ENCODE assay signal across 8 cellular contexts in genomic region chr9:91775011-91775707, GRCh38.
DNase-seq lines count a peak whose midpoint lies in the region; ATAC-seq and TF ChIP-seq lines count a peak whose summit lies in the region.

No MANE protein-coding gene starts in this region.

- H3K4me2 ChIP-seq in DND-41 (ENCODE audit: insufficient read depth, low read length) = no peak overlapping the region
- H3K4me2 ChIP-seq in PC-3 (ENCODE audit: low read length) = no peak overlapping the region
- H3K4me2 ChIP-seq in osteoblast (ENCODE audit: insufficient read depth, low read length) = no peak overlapping the region

- H3K27me3 ChIP-seq in DND-41 (ENCODE audit: insufficient read depth, low read length, poor library complexity) = peaks cover 14% of the 10 kb centered on the region
- H3K27me3 ChIP-seq in PC-3 (ENCODE audit: low read length) = peaks cover 57% of the 10 kb centered on the region
- peaks cover 38% of the 10 kb centered on the region for H3K27me3 ChIP-seq in osteoblast (ENCODE audit: insufficient read depth, low read length)

- H2AFZ ChIP-seq in DND-41 (ENCODE audit: low read depth, low read length) (no peak overlapping the region), PC-3 (ENCODE audit: low read length) (no peak overlapping the region), osteoblast (ENCODE audit: low read length) (no peak overlapping the region)

- H3K36me3 ChIP-seq in DND-41 (ENCODE audit: insufficient read depth, low read length) = no peaks in the 10 kb centered on the region
- no peaks in the 10 kb centered on the region for H3K36me3 ChIP-seq in PC-3 (ENCODE audit: low read depth, low read length)
- no peaks in the 10 kb centered on the region for H3K36me3 ChIP-seq in osteoblast (ENCODE audit: insufficient read depth, low read length)

- H3K4me1 Mint-ChIP-seq in type B pancreatic cell (ENCODE audit: unreplicated experiment) = peaks cover 65% of the 10 kb centered on the region

- H3K9ac ChIP-seq in DND-41 (ENCODE audit: low read depth, low read length) (no peak overlapping the region), PC-3 (ENCODE audit: low read length) (no peak overlapping the region)

- H3K9me2 ChIP-seq in PC-3 (replicated peaks; ENCODE audit: low read length) = no peaks in the 10 kb centered on the region

- H3K4me1 ChIP-seq in DND-41 (ENCODE audit: insufficient read depth, low read length) (no peaks in the 10 kb centered on the region), PC-3 (ENCODE audit: insufficient read depth, low read length) (no peaks in the 10 kb centered on the region), osteoblast (ENCODE audit: insufficient read depth, low read length) (peaks cover 37% of the 10 kb centered on the region)

- no TSS peak for BruUV-seq in PC-3 (replicated peaks; lab: Mats Ljungman, UMichigan)

- no peaks in the 10 kb centered on the region for H3K36me3 Mint-ChIP-seq in type B pancreatic cell

- CTCF ChIA-PET in PC-3 (lab: Charles Lee) = no interaction called here

- intact Hi-C loops in PC-3 (cut with micrococcal nuclease) = loop anchor here (10.0 kb wide), 1 partner anchor 90 kb away; no protein-coding TSS in a partner anchor

- H3K27ac Mint-ChIP-seq in type B pancreatic cell = peak overlapping the region; percentile 35

- no peaks in the 10 kb centered on the region for H3F3A ChIP-seq in PC-3 (ENCODE audit: low read length, unreplicated experiment)

- H3K9me3 Mint-ChIP-seq in type B pancreatic cell = no peaks in the 10 kb centered on the region

- TF ChIP-seq CTCF in DND-41 (IDR thresholded peaks at IDR 0.05; ENCODE audit: borderline replicate concordance, extremely low read depth, low read length, poor library complexity, severe bottlenecking) (peak; percentile 86), PC-3 (conservative IDR thresholded peaks at IDR 0.05; ENCODE audit: low read depth, low read length) (peak; percentile 82), fibroblast of pulmonary artery (IDR thresholded peaks at IDR 0.05; ENCODE audit: low read length, missing control alignments) (peak; percentile 84), osteoblast (IDR thresholded peaks at IDR 0.05; ENCODE audit: extremely low read depth, low read depth, low read length) (peak; percentile 80), type B pancreatic cell (conservative IDR thresholded peaks at IDR 0.05) (peak; percentile 88)

- H3K27ac ChIP-seq in DND-41 (ENCODE audit: low read length) (no peak overlapping the region), PC-3 (ENCODE audit: low read length) (no peak overlapping the region), osteoblast (ENCODE audit: low read depth, low read length) (no peak overlapping the region)

- H3K4me3 ChIP-seq in DND-41 (ENCODE audit: low read depth in 1 of 2, low read length in 2 of 2) = no peak overlapping the region
- no peak overlapping the region for H3K4me3 ChIP-seq in PC-3 (ENCODE audit: low read length)
- no peak overlapping the region for H3K4me3 ChIP-seq in fibroblast of pulmonary artery (replicated peaks; ENCODE audit: low read depth, low read length)
- H3K4me3 ChIP-seq in osteoblast (ENCODE audit: insufficient read depth, low read length) = no peak overlapping the region

- no peaks in the 10 kb centered on the region for H3K9me3 ChIP-seq in DND-41 (ENCODE audit: insufficient read depth, low read length, severe bottlenecking)
- H3K9me3 ChIP-seq in PC-3 (ENCODE audit: low read length) = no peaks in the 10 kb centered on the region
- H3K9me3 ChIP-seq in osteoblast (ENCODE audit: low read depth, low read length) = no peaks in the 10 kb centered on the region

- peak; percentile 81 for ATAC-seq in DND-41 (ENCODE audit: insufficient read depth, low read depth)
- peak; percentile 49 for ATAC-seq in HG03108 (IDR thresholded peaks at IDR 0.05; ENCODE audit: unreplicated experiment)
- ATAC-seq in PC-3 = peak; percentile 73

- H3K79me2 ChIP-seq in DND-41 (ENCODE audit: insufficient read depth, low read length) (no peaks in the 10 kb centered on the region), PC-3 (ENCODE audit: low read length) (no peaks in the 10 kb centered on the region), osteoblast (ENCODE audit: insufficient read depth, low read length) (no peaks in the 10 kb centered on the region)

- no peaks in the 10 kb centered on the region for H4K20me1 ChIP-seq in DND-41 (ENCODE audit: insufficient read depth, low read length)
- no peaks in the 10 kb centered on the region for H4K20me1 ChIP-seq in PC-3 (ENCODE audit: low read length)
- no peaks in the 10 kb centered on the region for H4K20me1 ChIP-seq in osteoblast (ENCODE audit: insufficient read depth, low read length)

- POLR2A ChIA-PET in PC-3 (lab: Charles Lee; ENCODE audit: unreplicated experiment) = no interaction called here

- DNase-seq in DND-41 = peak; percentile 62
- DNase-seq in PC-3 = peak; percentile 62
- peak; percentile 77 to 78 for DNase-seq in activated T-cell treated with anti-CD3 and anti-CD28 coated beads, Interleukin-2, amount 50 U/mL, for 48 hours
- DNase-seq in fibroblast of pulmonary artery (ENCODE audit: low read depth) = peak; percentile 66
- peak; percentile 89 for DNase-seq in osteoblast (ENCODE audit: insufficient read length, low spot score, missing footprints)
- no peak for DNase-seq in type B pancreatic cell (ENCODE audit: extremely low spot score, unreplicated experiment)
- DNase-seq in putamen (ENCODE audit: low spot score) = no peak

- H3K4me3 Mint-ChIP-seq in type B pancreatic cell = no peak overlapping the region

- peaks cover 4% of the 10 kb centered on the region for H3K27me3 Mint-ChIP-seq in type B pancreatic cell

Comparison
In these comparisons a context has a peak if more than half of its experiments do, and no peak if none do; other contexts are left out.
1. DNase-seq: peak in DND-41 (single experiment), PC-3 (single experiment), activated T-cell treated with anti-CD3 and anti-CD28 coated beads, Interleukin-2, amount 50 U/mL, for 48 hours (2 of 2), fibroblast of pulmonary artery (single experiment) and osteoblast (single experiment); none in type B pancreatic cell (single experiment) and putamen (single experiment).
2. Peak in every context shown above with its lines, with median percentiles within 50 percentile points of each other: ATAC-seq and CTCF ChIP-seq.